11 cellular contexts compared by ENCODE assay signal in genomic region chr19:47511128-47511517, GRCh38. TPM values are rescaled to one million over a fixed set of nuclear protein-coding genes. Genes with fewer than 3 reads are reported as not detected.
DNase-seq lines count a peak whose midpoint lies in the region; TF ChIP-seq lines count a peak whose summit lies in the region.
"Had no signal": no experiment of that assay in that cellular context is flagged by ENCODE, and none has a peak within 500 bp of the region (broad histone marks: within the 10 kb centered on the region; RNA-seq: fewer than 3 reads in every experiment).

No MANE protein-coding gene starts in this region.

- H3K27me3 ChIP-seq in ascending aorta (no peaks in the 10 kb centered on the region), right atrium auricular region (no peaks in the 10 kb centered on the region), skeletal muscle tissue (ENCODE audit: control insufficient read depth in 3 of 3, insufficient read depth in 3 of 3, low read length in 3 of 3) (no peaks in the 10 kb centered on the region)
- H3K27me3 ChIP-seq: colonic mucosa had no signal

- peaks cover 6% of the 10 kb centered on the region for H3K36me3 Mint-ChIP-seq in T-helper 2 cell treated with Interferon-gamma antibody and Interleukin-4, amounts not matched to agents 5 μg/mL and 100 μg/mL, for 36 hours (ENCODE audit: low read depth)
- H3K36me3 Mint-ChIP-seq in endothelial cell (ENCODE audit: low read depth, unreplicated experiment): peaks cover 10% of the 10 kb centered on the region

- peak overlapping the region in 2 of 3 donors; percentile 100 for H3K9ac ChIP-seq in skeletal muscle tissue (ENCODE audit: low read depth in 1 of 3, low read length in 3 of 3)

- H3K9me3 ChIP-seq in ascending aorta: no peaks in the 10 kb centered on the region
- no peaks in the 10 kb centered on the region for H3K9me3 ChIP-seq in right atrium auricular region
- H3K9me3 ChIP-seq in skeletal muscle tissue (ENCODE audit: control insufficient read depth in 3 of 3, low read length in 3 of 3): no peaks in the 10 kb centered on the region
- H3K9me3 ChIP-seq: colonic mucosa had no signal

- no peak overlapping the region for H3K4me3 Mint-ChIP-seq in T-helper 2 cell treated with Interferon-gamma antibody and Interleukin-4, amounts not matched to agents 5 μg/mL and 100 μg/mL, for 36 hours
- H3K4me3 Mint-ChIP-seq in endothelial cell (ENCODE audit: unreplicated experiment): no peak overlapping the region
- H3K4me3 Mint-ChIP-seq: activated T-cell treated with anti-CD3 and anti-CD28 coated beads, Interleukin-2, amount 50 U/mL, for 4 hours had no signal

- no peaks in the 10 kb centered on the region for H3K9me3 Mint-ChIP-seq in T-helper 2 cell treated with Interferon-gamma antibody and Interleukin-4, amounts not matched to agents 5 μg/mL and 100 μg/mL, for 36 hours
- no peaks in the 10 kb centered on the region for H3K9me3 Mint-ChIP-seq in endothelial cell (ENCODE audit: unreplicated experiment)
- H3K9me3 Mint-ChIP-seq: activated T-cell treated with anti-CD3 and anti-CD28 coated beads, Interleukin-2, amount 50 U/mL, for 4 hours had no signal

- peaks cover 23% of the 10 kb centered on the region for H3K4me1 Mint-ChIP-seq in T-helper 2 cell treated with Interferon-gamma antibody and Interleukin-4, amounts not matched to agents 5 μg/mL and 100 μg/mL, for 36 hours (ENCODE audit: low read depth)
- H3K4me1 Mint-ChIP-seq in endothelial cell (ENCODE audit: unreplicated experiment): peaks cover 34% of the 10 kb centered on the region

- H3K4me3 ChIP-seq in ascending aorta (no peak overlapping the region), right atrium auricular region (no peak overlapping the region), skeletal muscle tissue (ENCODE audit: low read length in 3 of 3) (peak overlapping the region; percentile 12 to 54 (median 32))
- H3K4me3 ChIP-seq: colonic mucosa had no signal

- H3K4me1 ChIP-seq in ascending aorta (peaks cover 26 to 62% of the 10 kb centered on the region in 2 donors), right atrium auricular region (peaks cover 0 to 84% of the 10 kb centered on the region in 2 donors), skeletal muscle tissue (ENCODE audit: control insufficient read depth in 3 of 3, insufficient read depth in 3 of 3, low read length in 3 of 3) (peaks cover 74 to 89% (median 83%) of the 10 kb centered on the region in 3 donors)

- H3K27me3 Mint-ChIP-seq in T-helper 2 cell treated with Interferon-gamma antibody and Interleukin-4, amounts not matched to agents 5 μg/mL and 100 μg/mL, for 36 hours (ENCODE audit: low read depth): no peaks in the 10 kb centered on the region
- H3K27me3 Mint-ChIP-seq in endothelial cell (ENCODE audit: unreplicated experiment): peaks cover 13% of the 10 kb centered on the region

- no peak overlapping the region for H3K27ac Mint-ChIP-seq in T-helper 2 cell treated with Interferon-gamma antibody and Interleukin-4, amounts not matched to agents 5 μg/mL and 100 μg/mL, for 36 hours
- no peak overlapping the region for H3K27ac Mint-ChIP-seq in endothelial cell (ENCODE audit: unreplicated experiment)

- intact Hi-C loops in ascending aorta (cut with DNase I): no loop called here

- peak; percentile 52 for DNase-seq in DMS 273 treated with DMSO at 0.1 percent for 48 hours (lab: John Stamatoyannopoulos, UW)
- no peak for DNase-seq in ascending aorta (ENCODE audit: low spot score in 2 of 2)
- DNase-seq in right atrium auricular region (ENCODE audit: low spot score): no peak
- no peak for DNase-seq in activated CD8-positive, alpha-beta memory T cell treated with anti-CD3 and anti-CD28 coated beads for 24 hours
- no peak for DNase-seq in T-helper 2 cell treated with Interferon-gamma antibody and Interleukin-4, amounts not matched to agents 5 μg/mL and 100 μg/mL, for 36 hours (ENCODE audit: low spot score)
- no peak for DNase-seq in endothelial cell (ENCODE audit: low spot score)
- no peak for DNase-seq in NCI-H748 treated with DMSO at 0.1 percent for 48 hours (lab: John Stamatoyannopoulos, UW)
- DNase-seq: activated T-cell treated with anti-CD3 and anti-CD28 coated beads, Interleukin-2, amount 50 U/mL, for 4 hours; colonic mucosa; NCI-H187 treated with DMSO at 0.1 percent for 48 hours had no signal

- peaks cover 0 to 3% of the 10 kb centered on the region in 2 donors for H3K36me3 ChIP-seq in ascending aorta
- H3K36me3 ChIP-seq in right atrium auricular region: no peaks in the 10 kb centered on the region
- H3K36me3 ChIP-seq in skeletal muscle tissue (ENCODE audit: control insufficient read depth in 3 of 3, insufficient read depth in 3 of 3, low read length in 3 of 3): peaks cover 0 to 4% (median 0%) of the 10 kb centered on the region in 3 donors
- H3K36me3 ChIP-seq: colonic mucosa had no signal

- H3K27ac ChIP-seq in ascending aorta (peak overlapping the region; percentile 92 to 96), right atrium auricular region (peak overlapping the region; percentile 72 to 95), skeletal muscle tissue (ENCODE audit: low read depth, low read length) (peak overlapping the region; percentile 100)

- TF ChIP-seq CTCF in ascending aorta (IDR thresholded peaks at IDR 0.05): no peak
- no peak for TF ChIP-seq CTCF in right atrium auricular region (IDR thresholded peaks at IDR 0.05)
- TF ChIP-seq CTCF in endothelial cell (IDR thresholded peaks at IDR 0.05; ENCODE audit: unreplicated experiment): no peak

RNA-seq across cellular contexts. Expression of gene NAPA, which starts 3.7 kb away (rescaled TPM):
- total RNA-seq in ascending aorta (102 TPM), right atrium auricular region (100 to 1,000 TPM; 127 to 213 TPM), skeletal muscle tissue (28.2 TPM), endothelial cell (ENCODE audit: unreplicated experiment) (77.8 TPM)

RNA-seq across cellular contexts. Expression of gene KPTN, which starts 27.1 kb away (rescaled TPM):
- 26.0 TPM for total RNA-seq in ascending aorta
- 1 to 10 TPM; 2.8 to 2.9 TPM for total RNA-seq in right atrium auricular region
- total RNA-seq in skeletal muscle tissue: 2.1 TPM
- total RNA-seq in endothelial cell (ENCODE audit: unreplicated experiment): 12.0 TPM

RNA-seq across cellular contexts. Expression of gene SLC8A2, which starts 39.4 kb away (rescaled TPM):
- total RNA-seq in ascending aorta (not detected), right atrium auricular region (under 1 TPM; 0.28 to 0.37 TPM), skeletal muscle tissue (under 0.01 TPM), endothelial cell (ENCODE audit: unreplicated experiment) (0.80 TPM)

Comparison
In these comparisons a context has a peak if more than half of its experiments do, and no peak if none do; other contexts are left out.
1. H3K4me3 ChIP-seq: peak in skeletal muscle tissue (3 of 3); none in ascending aorta (0 of 2) and right atrium auricular region (0 of 2).
2. Peak in every context shown above with its lines, with median percentiles within 50 percentile points of each other: H3K27ac ChIP-seq.